Comparison of ENCODE assay signal across 31 cellular contexts in the genomic region with DNA sequence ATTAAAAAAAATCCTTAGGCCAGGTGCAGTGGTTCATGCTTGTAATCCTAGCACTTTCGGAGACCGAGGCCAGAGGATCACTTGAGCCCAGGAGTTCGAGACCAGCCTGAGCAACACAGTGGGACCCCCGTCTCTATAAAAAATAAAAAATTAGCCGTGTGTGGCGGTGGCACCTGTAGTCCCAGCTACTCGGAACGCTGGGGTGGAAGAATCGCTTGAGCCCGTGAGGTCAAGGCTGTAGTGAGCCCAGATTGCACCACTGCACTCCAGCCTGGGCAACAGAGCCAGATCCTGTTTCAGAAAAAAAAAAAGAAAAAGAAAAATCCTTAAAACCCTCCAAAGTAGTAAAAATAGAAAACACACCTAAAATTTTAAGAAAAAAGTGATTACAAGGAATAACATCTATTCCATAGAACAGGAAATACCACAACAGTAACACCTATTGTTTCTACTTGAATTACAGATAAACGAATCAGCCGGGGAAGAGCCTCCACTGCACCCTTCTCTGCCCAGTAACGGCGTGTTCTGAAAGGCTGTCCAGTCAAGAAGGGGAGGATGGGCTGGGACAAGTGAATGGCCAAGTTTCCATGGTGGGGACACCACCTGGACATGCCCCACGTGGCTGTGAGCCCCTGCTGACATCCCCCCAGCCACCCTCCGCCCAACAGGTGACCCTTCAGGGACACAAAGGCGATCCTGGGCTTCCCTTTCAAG. TPM values are rescaled to one million over a fixed set of nuclear protein-coding genes. Genes with fewer than 3 reads are reported as not detected.
"Had no signal": no experiment of that assay in that cellular context is flagged by ENCODE, and none has a peak within 500 bp of the region (broad histone marks: within the 10 kb centered on the region; RNA-seq: fewer than 3 reads in every experiment).

No MANE protein-coding gene starts in this region.

- H3K27ac Mint-ChIP-seq: activated B cell treated with CpG ODN at 0.5 μM for 24 hours; activated CD4-positive, alpha-beta T cell treated with anti-CD3 and anti-CD28 coated beads, Interleukin-2, amount 10 ng/mL, durations not matched to agents 24 days and 14 days; activated naive CD4-positive, alpha-beta T cell treated with anti-CD3 and anti-CD28 coated beads for 36 hours; activated naive CD8-positive, alpha-beta T cell; activated T-helper 17 cell treated with anti-CD3 and anti-CD28 coated beads, Interleukin-2, amount 50 U/mL, for 72 hours; brain; T-helper 17 cell had no signal

- DNase-seq: activated B cell treated with CpG ODN at 0.5 μM for 24 hours; activated CD4-positive, alpha-beta T cell treated with anti-CD3 and anti-CD28 coated beads for 1 hour; activated CD4-positive, alpha-beta T cell treated with anti-CD3 and anti-CD28 coated beads, Interleukin-2, amount 10 ng/mL, durations not matched to agents 24 days and 14 days; activated CD4-positive, alpha-beta T cell treated with anti-CD3 and anti-CD28 coated beads, Interleukin-2, amount 50 U/mL, for 48 hours; activated gamma-delta T cell; activated naive CD4-positive, alpha-beta T cell treated with anti-CD3 and anti-CD28 coated beads for 36 hours; activated T-cell treated with anti-CD3 and anti-CD28 coated beads, Interleukin-2, amount 50 U/mL, for 48 hours; amygdala; KG1; NCI-H1092; NCI-H1417; NCI-H1930; NCI-H2171; NCI-H2227 treated with DMSO at 0.1 percent for 48 hours; NCI-H446 treated with DMSO at 0.1 percent for 48 hours; NCI-H524 treated with DMSO at 0.1 percent for 48 hours; NCI-H774; NK-92 treated with Interleukin-12 subunit alpha and Interleukin-12 subunit beta, amount 100 ng/mL, for 24 hours; OCI-M1; SIG-M5; T-helper 17 cell; T-helper 9 cell had no signal

- H3K9me3 Mint-ChIP-seq: activated B cell treated with CpG ODN at 0.5 μM for 24 hours; activated CD4-positive, alpha-beta T cell treated with anti-CD3 and anti-CD28 coated beads, Interleukin-2, amount 10 ng/mL, durations not matched to agents 24 days and 14 days; activated naive CD4-positive, alpha-beta T cell treated with anti-CD3 and anti-CD28 coated beads for 36 hours; activated T-helper 17 cell treated with anti-CD3 and anti-CD28 coated beads, Interleukin-2, amount 50 U/mL, for 72 hours; brain; IgD-negative memory B cell had no signal

- H3K27me3 Mint-ChIP-seq: activated B cell treated with CpG ODN at 0.5 μM for 24 hours; activated CD4-positive, alpha-beta T cell treated with anti-CD3 and anti-CD28 coated beads, Interleukin-2, amount 10 ng/mL, durations not matched to agents 24 days and 14 days; activated naive CD8-positive, alpha-beta T cell; activated T-helper 17 cell treated with anti-CD3 and anti-CD28 coated beads, Interleukin-2, amount 50 U/mL, for 72 hours; IgD-negative memory B cell; T-helper 17 cell had no signal

- H3K4me3 Mint-ChIP-seq: activated B cell treated with CpG ODN at 0.5 μM for 24 hours; activated CD4-positive, alpha-beta T cell treated with anti-CD3 and anti-CD28 coated beads, Interleukin-2, amount 10 ng/mL, durations not matched to agents 24 days and 14 days; activated naive CD4-positive, alpha-beta T cell treated with anti-CD3 and anti-CD28 coated beads for 36 hours; activated naive CD8-positive, alpha-beta T cell; activated T-helper 17 cell treated with anti-CD3 and anti-CD28 coated beads, Interleukin-2, amount 50 U/mL, for 72 hours; brain; IgD-negative memory B cell; T-helper 17 cell had no signal

- ATAC-seq: activated T-helper 17 cell treated with anti-CD3 and anti-CD28 coated beads, Interleukin-2, amount 50 U/mL, for 72 hours; T-helper 17 cell had no signal

- H3K4me1 Mint-ChIP-seq: activated B cell treated with CpG ODN at 0.5 μM for 24 hours, brain had no signal

RNA-seq across cellular contexts. Expression of a gene that starts 50.7 kb away (rescaled TPM):
- total RNA-seq: activated B cell treated with CpG ODN at 0.5 μM for 24 hours; activated CD4-positive, alpha-beta T cell treated with anti-CD3 and anti-CD28 coated beads, Interleukin-2, amount 10 ng/mL, durations not matched to agents 24 days and 14 days; activated naive CD4-positive, alpha-beta T cell treated with anti-CD3 and anti-CD28 coated beads for 36 hours; activated T-helper 17 cell treated with anti-CD3 and anti-CD28 coated beads, Interleukin-2, amount 50 U/mL, for 72 hours; astrocyte; cardiac muscle cell; LHCN-M2; M059J; T-helper 17 cell had no signal

RNA-seq across cellular contexts. Expression of a gene that starts 58.9 kb away (rescaled TPM):
- total RNA-seq: activated B cell treated with CpG ODN at 0.5 μM for 24 hours; activated CD4-positive, alpha-beta T cell treated with anti-CD3 and anti-CD28 coated beads, Interleukin-2, amount 10 ng/mL, durations not matched to agents 24 days and 14 days; activated naive CD4-positive, alpha-beta T cell treated with anti-CD3 and anti-CD28 coated beads for 36 hours; activated T-helper 17 cell treated with anti-CD3 and anti-CD28 coated beads, Interleukin-2, amount 50 U/mL, for 72 hours; astrocyte; cardiac muscle cell; LHCN-M2; M059J; Peyer's patch; T-helper 17 cell had no signal
